ENCODE assay signal across 8 cellular contexts in the genomic region with DNA sequence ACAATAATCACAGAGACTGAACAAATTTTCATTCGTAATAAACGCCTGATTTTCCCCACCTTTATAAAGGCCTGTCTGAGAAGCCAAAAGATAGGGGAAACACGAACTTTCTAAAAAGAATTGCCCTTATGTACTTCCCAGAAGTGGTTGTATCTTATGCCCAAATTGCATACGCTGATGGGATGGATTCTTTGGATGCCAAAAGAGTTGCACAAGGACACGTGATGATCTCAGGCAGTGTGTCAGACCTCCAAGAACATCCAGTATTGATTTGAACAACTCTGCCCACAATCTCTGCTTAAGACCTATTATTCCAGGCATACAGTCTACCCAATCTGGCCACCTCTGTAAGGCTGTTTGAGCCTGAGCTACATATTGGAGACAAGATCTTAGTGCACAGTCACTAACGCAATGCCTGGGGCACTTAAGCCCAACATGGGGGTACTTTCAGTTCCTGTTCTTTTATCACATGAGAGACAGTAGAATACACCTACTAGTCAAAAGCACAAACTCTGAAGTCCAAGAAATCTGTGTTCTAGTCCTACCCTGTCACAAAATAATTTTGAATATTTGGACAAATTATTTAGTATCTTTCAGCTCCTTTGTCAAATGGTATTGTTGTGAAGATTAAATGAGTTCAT. TPM values are rescaled to one million over a fixed set of nuclear protein-coding genes. Genes with fewer than 3 reads are reported as not detected.
DNase-seq lines count a peak whose midpoint lies in the region; ATAC-seq and TF ChIP-seq lines count a peak whose summit lies in the region.

No MANE protein-coding gene starts in this region.

- ATAC-seq in GM18505 (IDR thresholded peaks at IDR 0.05; ENCODE audit: unreplicated experiment): peak; percentile 70
- ATAC-seq in HG02852 (IDR thresholded peaks at IDR 0.05; ENCODE audit: unreplicated experiment): peak; percentile 57

- TF ChIP-seq POLR2A in GM18505 (IDR thresholded peaks at IDR 0.05; ENCODE audit: borderline replicate concordance, extremely low read depth, insufficient read depth, insufficient read length) (no peak), stomach (IDR thresholded peaks at IDR 0.05) (no peak)

- no peaks in the 10 kb centered on the region for H3K79me2 ChIP-seq in OCI-LY7 (ENCODE audit: insufficient read depth, low read depth, low read length)

- peaks cover 43% of the 10 kb centered on the region for H3K4me1 ChIP-seq in OCI-LY7 (ENCODE audit: insufficient read depth, low read length, poor library complexity, severe bottlenecking)
- H3K4me1 ChIP-seq in mesodermal cell (ENCODE audit: control insufficient read depth, insufficient read depth, low read length, poor library complexity, severe bottlenecking): peaks cover 13% of the 10 kb centered on the region
- H3K4me1 ChIP-seq in stomach: peaks cover 0 to 26% (median 9%) of the 10 kb centered on the region in 4 donors
- H3K4me1 ChIP-seq in tibial artery: no peaks in the 10 kb centered on the region

- H3K27me3 Mint-ChIP-seq in activated CD4-positive, alpha-beta T cell treated with anti-CD3 and anti-CD28 coated beads, Interleukin-2, amount 10 ng/mL, durations not matched to agents 24 days and 14 days: peaks cover 15% of the 10 kb centered on the region

- H3K36me3 Mint-ChIP-seq in activated CD4-positive, alpha-beta T cell treated with anti-CD3 and anti-CD28 coated beads, Interleukin-2, amount 10 ng/mL, durations not matched to agents 24 days and 14 days (ENCODE audit: low read depth): no peaks in the 10 kb centered on the region

- H3K36me3 ChIP-seq in OCI-LY7 (ENCODE audit: insufficient read depth, low read length): no peaks in the 10 kb centered on the region
- no peaks in the 10 kb centered on the region for H3K36me3 ChIP-seq in mesodermal cell (ENCODE audit: control insufficient read depth, insufficient read depth, low read length)
- no peaks in the 10 kb centered on the region for H3K36me3 ChIP-seq in stomach
- no peaks in the 10 kb centered on the region for H3K36me3 ChIP-seq in tibial artery

- no peak for TF ChIP-seq EP300 in stomach (IDR thresholded peaks at IDR 0.05)

- H3K9me3 Mint-ChIP-seq in activated CD4-positive, alpha-beta T cell treated with anti-CD3 and anti-CD28 coated beads, Interleukin-2, amount 10 ng/mL, durations not matched to agents 24 days and 14 days: no peaks in the 10 kb centered on the region

- H3K27ac ChIP-seq in OCI-LY7 (ENCODE audit: low read depth, low read length, poor library complexity, severe bottlenecking): peak overlapping the region; percentile 74
- H3K27ac ChIP-seq in mesodermal cell (ENCODE audit: low read depth, low read length, severe bottlenecking): peak overlapping the region; percentile 33
- no peak overlapping the region for H3K27ac ChIP-seq in stomach
- no peak overlapping the region for H3K27ac ChIP-seq in tibial artery

- no peak for TF ChIP-seq CTCF in OCI-LY7 (conservative IDR thresholded peaks at IDR 0.05; ENCODE audit: low read length)
- TF ChIP-seq CTCF in stomach (IDR thresholded peaks at IDR 0.05): no peak
- no peak for TF ChIP-seq CTCF in tibial artery (IDR thresholded peaks at IDR 0.05)

- peak overlapping the region; percentile 94; the same call in 1 of the 2 replicates for H2AFZ ChIP-seq in OCI-LY7 (ENCODE audit: low read length)

- H3K4me2 ChIP-seq in OCI-LY7 (ENCODE audit: low read length): peak overlapping the region; percentile 58

- H3K27ac Mint-ChIP-seq in activated CD4-positive, alpha-beta T cell treated with anti-CD3 and anti-CD28 coated beads, Interleukin-2, amount 10 ng/mL, durations not matched to agents 24 days and 14 days: no peak overlapping the region

- POLR2A ChIA-PET in OCI-LY7 (lab: Charles Lee): interaction anchor here (0.6 to 3.5 kb wide), 9 partner anchors 10 to 97 kb away, joined by 3 to 26 read pairs (median 5); a partner anchor contains a TSS

- no peaks in the 10 kb centered on the region for H3K9me2 ChIP-seq in OCI-LY7 (ENCODE audit: insufficient read depth, low read length)

- no peaks in the 10 kb centered on the region for H3K27me3 ChIP-seq in stomach
- peaks cover 0 to 2% of the 10 kb centered on the region in 2 donors for H3K27me3 ChIP-seq in tibial artery

- DNase-seq in OCI-LY7 (ENCODE audit: low spot score) (peak; percentile 83), stomach (no peak), tibial artery (no peak), LoVo (ENCODE audit: low spot score) (no peak)
- DNase-seq in activated CD4-positive, alpha-beta T cell treated with anti-CD3 and anti-CD28 coated beads, Interleukin-2, amount 10 ng/mL, durations not matched to agents 24 days and 14 days: no peak

- no peaks in the 10 kb centered on the region for H4K20me1 ChIP-seq in OCI-LY7 (ENCODE audit: insufficient read depth, low read length)

- no peaks in the 10 kb centered on the region for H3K9me3 ChIP-seq in OCI-LY7 (ENCODE audit: low read length)
- no peaks in the 10 kb centered on the region for H3K9me3 ChIP-seq in mesodermal cell (ENCODE audit: control insufficient read depth, low read length)
- H3K9me3 ChIP-seq in stomach: no peaks in the 10 kb centered on the region
- no peaks in the 10 kb centered on the region for H3K9me3 ChIP-seq in tibial artery

- H3K4me3 ChIP-seq in OCI-LY7 (ENCODE audit: low read depth, low read length, poor library complexity, severe bottlenecking) (peak overlapping the region; percentile 32), mesodermal cell (ENCODE audit: extremely low read depth, insufficient read depth, low read length, poor library complexity, severe bottlenecking) (no peak overlapping the region), stomach (no peak overlapping the region), tibial artery (no peak overlapping the region)

- intact Hi-C loops in OCI-LY7 (cut with micrococcal nuclease; ENCODE audit: unreplicated experiment) (loop anchor here (1.0 to 2.0 kb wide), 3 partner anchors 95 to 207 kb away; a partner anchor contains a TSS), stomach (cut with DNase I; ENCODE audit: low total_unique reads) (loop anchor here (5.0 kb wide), 1 partner anchor 90 kb away; no protein-coding TSS in a partner anchor), tibial artery (cut with DNase I; ENCODE audit: low total_unique reads) (no loop called here)
- intact Hi-C loops in activated CD4-positive, alpha-beta T cell treated with anti-CD3 and anti-CD28 coated beads, Interleukin-2, amount 10 ng/mL, durations not matched to agents 24 days and 14 days (cut with micrococcal nuclease): loop anchor here (1.0 kb wide), 2 partner anchors 95 to 207 kb away; a partner anchor contains a TSS

- no TSS peak for BruUV-seq in OCI-LY7 (replicated peaks; lab: Mats Ljungman, UMichigan)

- H3K4me3 Mint-ChIP-seq in activated CD4-positive, alpha-beta T cell treated with anti-CD3 and anti-CD28 coated beads, Interleukin-2, amount 10 ng/mL, durations not matched to agents 24 days and 14 days: no peak overlapping the region

- peaks cover 5% of the 10 kb centered on the region for H3K4me1 Mint-ChIP-seq in activated CD4-positive, alpha-beta T cell treated with anti-CD3 and anti-CD28 coated beads, Interleukin-2, amount 10 ng/mL, durations not matched to agents 24 days and 14 days

- 74 to 94% methylated on average over 4 to 6 of the region's 6 CpGs for WGBS in mesodermal cell (ENCODE audit: insufficient coverage in 2 of 2), 2 experiments
- WGBS in stomach, 5 donors: 58 to 62% (median 60%) methylated on average over 6 of the region's 6 CpGs

- CTCF ChIA-PET in OCI-LY7 (lab: Charles Lee; ENCODE audit: unreplicated experiment): interaction anchor here (0.8 to 4.9 kb wide), 3 partner anchors 44 to 97 kb away, joined by 3 to 42 read pairs (median 6); a partner anchor contains a TSS

RNA-seq across cellular contexts. Expression of a gene that starts 38.9 kb away (rescaled TPM):
- total RNA-seq in OCI-LY7 (2014; rRNA removed; shearing (Covaris generic)): not detected in 2 replicates
- not detected in 2 replicates for total RNA-seq in OCI-LY7 (2022)
- not detected for polyA plus RNA-seq in mesodermal cell (2013, experiment 1 of 2)
- polyA plus RNA-seq in mesodermal cell (2013, experiment 2 of 2): not detected
- 1 to 10 TPM in 1 of 5 donors, under 1 TPM in 1, not detected in 3; under 0.01 to 9.6 TPM for total RNA-seq in stomach
- polyA plus RNA-seq in stomach: not detected
- total RNA-seq in activated CD4-positive, alpha-beta T cell treated with anti-CD3 and anti-CD28 coated beads, Interleukin-2, amount 10 ng/mL, durations not matched to agents 24 days and 14 days: not detected in 2 replicates

RNA-seq across cellular contexts. Expression of a gene that starts 49.3 kb away (rescaled TPM):
- not detected in 2 replicates for total RNA-seq in OCI-LY7 (2014; rRNA removed; shearing (Covaris generic))
- not detected in 2 replicates for total RNA-seq in OCI-LY7 (2022)
- polyA plus RNA-seq in mesodermal cell (2013, experiment 1 of 2): not detected
- not detected for polyA plus RNA-seq in mesodermal cell (2013, experiment 2 of 2)
- not detected for total RNA-seq in stomach
- polyA plus RNA-seq in stomach: not detected
- not detected in 2 replicates for total RNA-seq in activated CD4-positive, alpha-beta T cell treated with anti-CD3 and anti-CD28 coated beads, Interleukin-2, amount 10 ng/mL, durations not matched to agents 24 days and 14 days

Comparison
In these comparisons a context has a peak if more than half of its experiments do, and no peak if none do; other contexts are left out.
1. H3K27ac ChIP-seq: peak in OCI-LY7 (single experiment) and mesodermal cell (single experiment); none in stomach (0 of 5) and tibial artery (0 of 2).